Comparison of ENCODE assay signal across 15 cellular contexts in the genomic region with DNA sequence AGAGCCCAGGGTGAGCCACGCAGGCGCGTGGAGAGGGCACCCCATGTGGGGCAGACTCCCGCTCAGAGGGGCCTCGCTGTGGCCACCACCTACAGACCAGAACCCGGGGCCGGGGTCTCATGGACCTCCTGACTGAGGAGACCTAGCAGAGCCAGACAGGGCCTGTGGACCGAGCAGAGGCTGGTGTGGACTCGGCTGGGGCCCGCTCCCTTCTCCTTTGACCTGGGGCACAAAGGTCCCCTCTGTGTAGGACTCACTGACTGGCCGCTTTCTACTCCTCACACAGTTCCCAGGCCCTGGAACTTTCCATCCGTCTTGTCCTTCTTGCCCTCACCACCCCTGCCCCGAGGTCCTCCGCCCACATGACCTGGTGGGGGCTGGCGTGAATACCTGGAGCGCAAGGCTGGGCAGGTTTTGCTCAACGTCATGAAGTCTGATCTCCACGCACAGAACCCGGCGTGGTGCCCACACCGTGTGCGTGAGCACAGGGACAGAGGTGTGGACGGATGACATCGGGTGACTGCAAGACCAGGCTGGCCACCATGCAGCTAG.
"Had no signal": no experiment of that assay in that cellular context is flagged by ENCODE, and none has a peak within 500 bp of the region (broad histone marks: within the 10 kb centered on the region; RNA-seq: fewer than 3 reads in every experiment).

No MANE protein-coding gene starts in this region.

- H3K9me3 ChIP-seq: colonic mucosa, esophagus squamous epithelium, right lobe of liver had no signal

- H3K27ac ChIP-seq: colonic mucosa, esophagus squamous epithelium, right lobe of liver, WERI-Rb-1 had no signal

- H3K27me3 ChIP-seq: colonic mucosa, right lobe of liver had no signal

- ATAC-seq: activated CD4-positive, alpha-beta T cell treated with anti-CD3 and anti-CD28 coated beads for 36 hours; activated CD8-positive, alpha-beta memory T cell treated with anti-CD3 and anti-CD28 coated beads, Interleukin-2, amount 10 ng/mL, durations not matched to agents 7 days and 5 days; right lobe of liver; stimulated activated effector memory CD8-positive, alpha-beta T cell treated with anti-CD3 and anti-CD28 coated beads, Interleukin-12 subunit alpha, Interleukin-12 subunit beta, amount 100 ng/mL, for 72 hours had no signal

- H3K36me3 ChIP-seq: colonic mucosa, esophagus squamous epithelium, right lobe of liver, WERI-Rb-1 had no signal

- FAIRE-seq: urothelium cell line had no signal

- H3K4me3 ChIP-seq: colonic mucosa, esophagus squamous epithelium, right lobe of liver had no signal

- H3K4me1 ChIP-seq: colonic mucosa, right lobe of liver had no signal

- DNase-seq: activated CD4-positive, alpha-beta memory T cell treated with anti-CD3 and anti-CD28 coated beads for 36 hours; activated CD4-positive, alpha-beta T cell treated with anti-CD3 and anti-CD28 coated beads for 36 hours; activated CD8-positive, alpha-beta memory T cell treated with anti-CD3 and anti-CD28 coated beads, Interleukin-2, amount 10 ng/mL, durations not matched to agents 7 days and 5 days; activated naive CD4-positive, alpha-beta T cell treated with anti-CD3 and anti-CD28 coated beads, Interleukin-2, amount 50 U/mL, for 16 hours; activated T-cell treated with anti-CD3 and anti-CD28 coated beads, Interleukin-2, amount 50 U/mL, for 1 hour; colonic mucosa; esophagus squamous epithelium; midbrain; naive B cell; stimulated activated CD4-positive, alpha-beta T cell treated with anti-CD3 and anti-CD28 coated beads, Interleukin-12 subunit alpha, Interleukin-12 subunit beta, amount 100 ng/mL, for 4 hours; stimulated activated CD4-positive, alpha-beta T cell treated with anti-CD3 and anti-CD28 coated beads, Interleukin-2, amount 100 ng/mL, for 24 hours; WERI-Rb-1 had no signal
